Comparison of ENCODE assay signal across 8 cellular contexts in genomic region chr21:16420086-16420724, GRCh38.
DNase-seq lines count a peak whose midpoint lies in the region; ATAC-seq and TF ChIP-seq lines count a peak whose summit lies in the region.

No MANE protein-coding gene starts in this region.

- peaks cover 80% of the 10 kb centered on the region for H3K4me1 Mint-ChIP-seq in brain

- H3K27ac Mint-ChIP-seq in brain: peak overlapping the region; percentile 89 to 98 (median 95)

- peaks cover 3% of the 10 kb centered on the region for H3K27me3 Mint-ChIP-seq in brain

- H3K4me3 Mint-ChIP-seq in brain: peak overlapping the region; percentile 83 to 92 (median 83)

- H3K36me3 ChIP-seq in tibial nerve: no peaks in the 10 kb centered on the region
- no peaks in the 10 kb centered on the region for H3K36me3 ChIP-seq in spleen

- no peaks in the 10 kb centered on the region for H3K9me3 Mint-ChIP-seq in brain

- H3K9me3 ChIP-seq in tibial nerve: no peaks in the 10 kb centered on the region
- no peaks in the 10 kb centered on the region for H3K9me3 ChIP-seq in spleen

- 6 to 7% methylated on average over 4 of the region's 4 CpGs for WGBS in tibial nerve, 2 donors
- 39 to 58% (median 48%) methylated on average over 4 of the region's 4 CpGs for WGBS in spleen, 5 donors

- TF ChIP-seq CTCF in brain (conservative IDR thresholded peaks at IDR 0.05) (no peak), tibial nerve (IDR thresholded peaks at IDR 0.05) (no peak), spleen (IDR thresholded peaks at IDR 0.05 in 8 of 11, conservative IDR thresholded peaks at IDR 0.05 in 3 of 11) (no peak)

- no peaks in the 10 kb centered on the region for H3K36me3 Mint-ChIP-seq in brain

- peak in 1 of 2 donors; percentile 67 for TF ChIP-seq EP300 in tibial nerve (IDR thresholded peaks at IDR 0.05)

- ATAC-seq in GM21367 (IDR thresholded peaks at IDR 0.05; ENCODE audit: unreplicated experiment): no peak
- no peak for ATAC-seq in HG02763 (IDR thresholded peaks at IDR 0.05; ENCODE audit: unreplicated experiment)

- intact Hi-C loops in spleen (cut with DNase I; ENCODE audit: low total_unique reads): no loop called here

- peak overlapping the region; percentile 71 for H3K27ac ChIP-seq in layer of hippocampus (ENCODE audit: low read depth, low read length)
- H3K27ac ChIP-seq in tibial nerve: peak overlapping the region; percentile 21 to 90 (median 65)
- H3K27ac ChIP-seq in spleen: no peak overlapping the region

- DNase-seq in NCI-H1092 treated with DMSO at 0.1 percent for 48 hours (lab: John Stamatoyannopoulos, UW) (peak; percentile 87), tibial nerve (ENCODE audit: low spot score in 2 of 2) (peak; percentile 38 to 59), spleen (no peak)
- DNase-seq in stimulated activated CD4-positive, alpha-beta T cell treated with anti-CD3 and anti-CD28 coated beads, Interleukin-1b, Interleukin-23, amount 100 ng/mL, for 48 hours: no peak

- TF ChIP-seq POLR2A in tibial nerve (IDR thresholded peaks at IDR 0.05) (no peak), spleen (IDR thresholded peaks at IDR 0.05) (no peak)

- H3K27me3 ChIP-seq in layer of hippocampus (ENCODE audit: control insufficient read depth, insufficient read depth, low read length): no peaks in the 10 kb centered on the region
- H3K27me3 ChIP-seq in tibial nerve: no peaks in the 10 kb centered on the region
- H3K27me3 ChIP-seq in spleen (replicated peaks in 1 of 7): no peaks in the 10 kb centered on the region

- peaks cover 0 to 46% (median 4%) of the 10 kb centered on the region in 4 donors for H3K4me1 ChIP-seq in tibial nerve
- H3K4me1 ChIP-seq in spleen: no peaks in the 10 kb centered on the region

- H3K4me3 ChIP-seq in tibial nerve (peak overlapping the region; percentile 25 to 47 (median 32)), spleen (no peak overlapping the region)

Comparison
In these comparisons a context has a peak if more than half of its experiments do, and no peak if none do; other contexts are left out.
1. DNase-seq: peak in NCI-H1092 treated with DMSO at 0.1 percent for 48 hours (single experiment) and tibial nerve (2 of 2); none in stimulated activated CD4-positive, alpha-beta T cell treated with anti-CD3 and anti-CD28 coated beads, Interleukin-1b, Interleukin-23, amount 100 ng/mL, for 48 hours (single experiment) and spleen (single experiment).
2. H3K27ac ChIP-seq: peak in layer of hippocampus (single experiment) and tibial nerve (4 of 4); none in spleen (0 of 8).
3. H3K4me3 ChIP-seq: peak in tibial nerve (4 of 4); none in spleen (0 of 8).